Comparison of ENCODE assay signal across 8 cellular contexts in genomic region chr19:17079710-17080440, GRCh38. TPM values are rescaled to one million over a fixed set of nuclear protein-coding genes. Genes with fewer than 3 reads are reported as not detected.
A peak's percentile ranks its signal among the peaks of the same experiment; 100 is the strongest.
DNase-seq lines count a peak whose midpoint lies in the region; ATAC-seq lines count a peak whose summit lies in the region.

No MANE protein-coding gene starts in this region.

- no peaks in the 10 kb centered on the region for H3K27me3 ChIP-seq in mesenchymal stem cell (ENCODE audit: control insufficient read depth in 1 of 2, insufficient read depth in 1 of 2, low read length in 2 of 2)

- peak overlapping the region; percentile 89 for H4K8ac ChIP-seq in mesenchymal stem cell (ENCODE audit: low read length)

- 22% methylated on average over 28 of the region's 28 CpGs for WGBS in mesenchymal stem cell

- H4K91ac ChIP-seq in mesenchymal stem cell (ENCODE audit: low read length), result peak overlapping the region; percentile 98

- H2BK12ac ChIP-seq in mesenchymal stem cell (ENCODE audit: low read length in 2 of 2), result peak overlapping the region; percentile 51 to 87

- H3K79me1 ChIP-seq in mesenchymal stem cell (replicated peaks; ENCODE audit: low read length, poor library complexity, severe bottlenecking), result peaks cover 2% of the 10 kb centered on the region

- H3K9me3 ChIP-seq in mesenchymal stem cell (ENCODE audit: control insufficient read depth, low read length), result no peaks in the 10 kb centered on the region

- H2BK120ac ChIP-seq in mesenchymal stem cell (ENCODE audit: low read depth, low read length), result peak overlapping the region; percentile 97

- peak; percentile 98 for DNase-seq in LHCN-M2 (ENCODE audit: low read depth)
- DNase-seq in activated CD4-positive, alpha-beta T cell treated with anti-CD3 and anti-CD28 coated beads, Interleukin-2, amount 50 U/mL, for 4 hours, result peak; percentile 61 to 70
- DNase-seq in dermis blood vessel endothelial cell, result peak; percentile 92
- DNase-seq in mesenchymal stem cell, result peak; percentile 100
- DNase-seq in stimulated activated CD4-positive, alpha-beta T cell treated with anti-CD3 and anti-CD28 coated beads, TNF-alpha, amount 100 ng/mL, for 48 hours (ENCODE audit: low read depth in 3 of 3), result peak; percentile 55 to 61 (median 60)
- no peak for DNase-seq in DMS 273 treated with DMSO at 0.1 percent for 48 hours (lab: John Stamatoyannopoulos, UW)
- DNase-seq in OCI-M1 (lab: John Stamatoyannopoulos, UW), result no peak

- H3K4ac ChIP-seq in mesenchymal stem cell (ENCODE audit: low read depth in 1 of 2, low read length in 2 of 2), result peak overlapping the region; percentile 93 to 99

- peak overlapping the region; percentile 21 to 85 for H3K4me3 ChIP-seq in mesenchymal stem cell (ENCODE audit: insufficient read depth in 1 of 2, low read depth in 1 of 2, low read length in 2 of 2)

- peak; percentile 30 for ATAC-seq in GM18867 (IDR thresholded peaks at IDR 0.05; ENCODE audit: unreplicated experiment)

- H3K18ac ChIP-seq in mesenchymal stem cell (ENCODE audit: low read depth in 1 of 2, low read length in 2 of 2), result peak overlapping the region; percentile 91 to 95

- peak overlapping the region in 1 of 2 experiments; percentile 95 for H3K14ac ChIP-seq in mesenchymal stem cell (ENCODE audit: low read length in 2 of 2)

- H3K23ac ChIP-seq in mesenchymal stem cell (ENCODE audit: low read length in 2 of 2), result peak overlapping the region in 1 of 2 experiments; percentile 46

- no peak overlapping the region for H2AFZ ChIP-seq in mesenchymal stem cell (ENCODE audit: low read depth, low read length)

- H2BK15ac ChIP-seq in mesenchymal stem cell (ENCODE audit: low read depth, poor library complexity, severe bottlenecking), result peak overlapping the region; percentile 95

- peaks cover 29% of the 10 kb centered on the region for H3K4me1 ChIP-seq in mesenchymal stem cell (ENCODE audit: control insufficient read depth, insufficient read depth, low read depth, low read length)

- peak overlapping the region; percentile 85 for H2AK5ac ChIP-seq in mesenchymal stem cell (ENCODE audit: low read length, severe bottlenecking)

- H3K27ac ChIP-seq in mesenchymal stem cell (ENCODE audit: low read length, poor library complexity, severe bottlenecking), result peak overlapping the region; percentile 89

- peak overlapping the region; percentile 67 for H3K4me2 ChIP-seq in mesenchymal stem cell (ENCODE audit: low read length, poor library complexity, severe bottlenecking)

- H2BK5ac ChIP-seq in mesenchymal stem cell (ENCODE audit: low read depth, low read length, poor library complexity, severe bottlenecking), result peak overlapping the region; percentile 79

- H3K9ac ChIP-seq in mesenchymal stem cell (ENCODE audit: low read length), result peak overlapping the region; percentile 98

- H3K36me3 ChIP-seq in mesenchymal stem cell (ENCODE audit: control insufficient read depth in 1 of 2, insufficient read depth in 2 of 2, low read depth in 1 of 2, low read length in 2 of 2), result peaks cover 7 to 10% of the 10 kb centered on the region in 2 experiments

RNA-seq across cellular contexts. Expression of gene MYO9B, which starts 4.3 kb away (rescaled TPM):
- total RNA-seq in LHCN-M2 (2014; rRNA removed) (50.7 and 52.1 TPM in 2 replicates), dermis blood vessel endothelial cell (53.6 and 62.1 TPM in 2 replicates)
- 48.8 TPM for polyA plus RNA-seq in LHCN-M2 (2012)
- 49.4 TPM for polyA plus RNA-seq in mesenchymal stem cell (2013, experiment 1 of 2)
- 51.6 TPM for polyA plus RNA-seq in mesenchymal stem cell (2013, experiment 2 of 2)

RNA-seq across cellular contexts. Expression of gene HAUS8, which starts 4.6 kb away (rescaled TPM):
- total RNA-seq in LHCN-M2 (2014; rRNA removed) (16.3 and 19.8 TPM in 2 replicates), dermis blood vessel endothelial cell (4.1 and 4.6 TPM in 2 replicates)
- 14.4 TPM for polyA plus RNA-seq in LHCN-M2 (2012)
- polyA plus RNA-seq in mesenchymal stem cell (2013, experiment 1 of 2), result 5.1 TPM
- 6.6 TPM for polyA plus RNA-seq in mesenchymal stem cell (2013, experiment 2 of 2)

RNA-seq across cellular contexts. Expression of gene CPAMD8, which starts 53.3 kb away (rescaled TPM):
- total RNA-seq in LHCN-M2 (2014; rRNA removed) (0.11 TPM in 1 of 2 replicates, not detected in the other), dermis blood vessel endothelial cell (2.0 and 3.7 TPM in 2 replicates)
- polyA plus RNA-seq in LHCN-M2 (2012), result 0.09 TPM
- polyA plus RNA-seq in mesenchymal stem cell (2013, experiment 1 of 2), result 3.7 TPM
- 3.3 TPM for polyA plus RNA-seq in mesenchymal stem cell (2013, experiment 2 of 2)

Comparison
In these comparisons a context has a peak if more than half of its experiments do, and no peak if none do; other contexts are left out.
1. DNase-seq: peak in LHCN-M2 (single experiment), activated CD4-positive, alpha-beta T cell treated with anti-CD3 and anti-CD28 coated beads, Interleukin-2, amount 50 U/mL, for 4 hours (2 of 2), dermis blood vessel endothelial cell (single experiment), mesenchymal stem cell (single experiment) and stimulated activated CD4-positive, alpha-beta T cell treated with anti-CD3 and anti-CD28 coated beads, TNF-alpha, amount 100 ng/mL, for 48 hours (3 of 3); none in DMS 273 treated with DMSO at 0.1 percent for 48 hours (single experiment) and OCI-M1 (single experiment).